2 cellular contexts compared by ENCODE assay signal in the genomic region with DNA sequence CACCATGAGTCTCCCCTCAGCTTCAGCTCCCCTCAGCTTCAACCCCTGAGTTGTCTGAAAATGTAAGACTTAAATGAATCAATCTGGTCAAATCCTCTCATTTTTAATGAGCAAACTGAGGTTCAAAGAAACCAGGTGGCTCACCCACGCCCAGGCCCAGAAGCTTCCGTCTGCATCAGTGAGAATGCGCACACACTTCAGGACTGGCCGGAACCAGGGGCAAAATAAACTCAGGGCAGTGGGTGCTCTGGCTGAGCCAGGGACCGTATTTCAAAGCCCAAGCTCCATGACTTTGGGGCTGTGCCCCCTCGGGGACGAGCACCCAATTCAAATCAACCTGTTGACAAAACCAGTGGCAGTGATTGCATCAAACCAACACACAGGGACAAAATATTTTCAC.
TF ChIP-seq lines count a peak whose summit lies in the region.

No MANE protein-coding gene starts in this region.

TF ChIP-seq in GM23338, 12 proteins besides CTCF, POLR2A, EP300 and RAD21 (continued from another document):
- no peak for TF ChIP-seq NANOG (IDR thresholded peaks at IDR 0.05; ENCODE audit: borderline replicate concordance)
- TF ChIP-seq ZNF462 (CRISPR knock-in tag; IDR thresholded peaks at IDR 0.05) = no peak
- no peak for TF ChIP-seq STAT1 (IDR thresholded peaks at IDR 0.05; ENCODE audit: unreplicated experiment)
- TF ChIP-seq ZNF114 (CRISPR knock-in tag; IDR thresholded peaks at IDR 0.05) = no peak

TF ChIP-seq in neural cell, 6 proteins besides CTCF, POLR2A, EP300 and RAD21:
- TF ChIP-seq, protein P1, sequence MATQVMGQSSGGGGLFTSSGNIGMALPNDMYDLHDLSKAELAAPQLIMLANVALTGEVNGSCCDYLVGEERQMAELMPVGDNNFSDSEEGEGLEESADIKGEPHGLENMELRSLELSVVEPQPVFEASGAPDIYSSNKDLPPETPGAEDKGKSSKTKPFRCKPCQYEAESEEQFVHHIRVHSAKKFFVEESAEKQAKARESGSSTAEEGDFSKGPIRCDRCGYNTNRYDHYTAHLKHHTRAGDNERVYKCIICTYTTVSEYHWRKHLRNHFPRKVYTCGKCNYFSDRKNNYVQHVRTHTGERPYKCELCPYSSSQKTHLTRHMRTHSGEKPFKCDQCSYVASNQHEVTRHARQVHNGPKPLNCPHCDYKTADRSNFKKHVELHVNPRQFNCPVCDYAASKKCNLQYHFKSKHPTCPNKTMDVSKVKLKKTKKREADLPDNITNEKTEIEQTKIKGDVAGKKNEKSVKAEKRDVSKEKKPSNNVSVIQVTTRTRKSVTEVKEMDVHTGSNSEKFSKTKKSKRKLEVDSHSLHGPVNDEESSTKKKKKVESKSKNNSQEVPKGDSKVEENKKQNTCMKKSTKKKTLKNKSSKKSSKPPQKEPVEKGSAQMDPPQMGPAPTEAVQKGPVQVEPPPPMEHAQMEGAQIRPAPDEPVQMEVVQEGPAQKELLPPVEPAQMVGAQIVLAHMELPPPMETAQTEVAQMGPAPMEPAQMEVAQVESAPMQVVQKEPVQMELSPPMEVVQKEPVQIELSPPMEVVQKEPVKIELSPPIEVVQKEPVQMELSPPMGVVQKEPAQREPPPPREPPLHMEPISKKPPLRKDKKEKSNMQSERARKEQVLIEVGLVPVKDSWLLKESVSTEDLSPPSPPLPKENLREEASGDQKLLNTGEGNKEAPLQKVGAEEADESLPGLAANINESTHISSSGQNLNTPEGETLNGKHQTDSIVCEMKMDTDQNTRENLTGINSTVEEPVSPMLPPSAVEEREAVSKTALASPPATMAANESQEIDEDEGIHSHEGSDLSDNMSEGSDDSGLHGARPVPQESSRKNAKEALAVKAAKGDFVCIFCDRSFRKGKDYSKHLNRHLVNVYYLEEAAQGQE (IDR thresholded peaks at IDR 0.05; ENCODE audit: borderline replicate concordance) = no peak
- TF ChIP-seq MXI1 (conservative IDR thresholded peaks at IDR 0.05; ENCODE audit: poor library complexity, severe bottlenecking) = no peak
- no peak for TF ChIP-seq POLR2AphosphoS5 (IDR thresholded peaks at IDR 0.05)
- TF ChIP-seq SMC3 (conservative IDR thresholded peaks at IDR 0.05; ENCODE audit: poor library complexity) = no peak
- TF ChIP-seq TAF1 (IDR thresholded peaks at IDR 0.05; ENCODE audit: low read depth) = no peak
- TF ChIP-seq EZH2 (IDR thresholded peaks at IDR 0.05; ENCODE audit: borderline replicate concordance, insufficient read depth, low read length, poor library complexity, severe bottlenecking) = no peak
TF ChIP-seq in neural cell: peak in this region for 0.
